9 cellular contexts compared by ENCODE assay signal in genomic region chr11:116835042-116835772, GRCh38. TPM values are rescaled to one million over a fixed set of nuclear protein-coding genes. Genes with fewer than 3 reads are reported as not detected.
DNase-seq lines count a peak whose midpoint lies in the region; ATAC-seq, FAIRE-seq and TF ChIP-seq lines count a peak whose summit lies in the region.
"Had no signal": no experiment of that assay in that cellular context is flagged by ENCODE, and none has a peak within 500 bp of the region (broad histone marks: within the 10 kb centered on the region; RNA-seq: fewer than 3 reads in every experiment).

No MANE protein-coding gene starts in this region.

- no peak for TF ChIP-seq CTCF in nephron progenitor cell (IDR thresholded peaks at IDR 0.05)

- ATAC-seq in GM19372 (IDR thresholded peaks at IDR 0.05; ENCODE audit: low read depth, unreplicated experiment) (peak; percentile 13), HG03520 (IDR thresholded peaks at IDR 0.05; ENCODE audit: unreplicated experiment) (no peak)

- H3K4me1 Mint-ChIP-seq in nephron progenitor cell, result peaks cover 43% of the 10 kb centered on the region

- H3K4me3 ChIP-seq in ectodermal cell (ENCODE audit: insufficient read depth, low read depth, low read length), result peak overlapping the region; percentile 36

- WGBS in ectodermal cell, 2 experiments, result 61 to 65% methylated on average over 28 of the region's 28 CpGs

- H3K27me3 Mint-ChIP-seq in nephron progenitor cell (ENCODE audit: low read depth, poor library complexity), result peaks cover 21% of the 10 kb centered on the region

- H3K36me3 ChIP-seq in ectodermal cell (ENCODE audit: control insufficient read depth, insufficient read depth, low read length), result no peaks in the 10 kb centered on the region

- H3K4me1 ChIP-seq in ectodermal cell (ENCODE audit: control insufficient read depth, insufficient read depth, low read length), result peaks cover 20% of the 10 kb centered on the region

- FAIRE-seq in HTR-8/SVneo (lab: Jason Lieb, UNC), result no peak
- FAIRE-seq: frontal cortex had no signal

- H3K4me3 Mint-ChIP-seq in nephron progenitor cell, result peak overlapping the region; percentile 69

- peaks cover 12% of the 10 kb centered on the region for H3K27me3 ChIP-seq in ectodermal cell (ENCODE audit: control insufficient read depth, insufficient read depth, low read length, poor library complexity, severe bottlenecking)

- no peak overlapping the region for H3K27ac Mint-ChIP-seq in nephron progenitor cell

- H3K27ac ChIP-seq in ectodermal cell (ENCODE audit: insufficient read depth, low read depth, low read length, poor library complexity, severe bottlenecking), result no peak overlapping the region

- H3K9me3 Mint-ChIP-seq in nephron progenitor cell, result no peaks in the 10 kb centered on the region

- DNase-seq in AG08396 (ENCODE audit: low spot score) (peak; percentile 29), NOMO-1 treated with DMSO at 0.1 percent for 48 hours (lab: John Stamatoyannopoulos, UW; ENCODE audit: unreplicated experiment) (peak; percentile 20), nephron progenitor cell (no peak), T1000 (lab: John Stamatoyannopoulos, UW) (no peak), HTR-8/SVneo (ENCODE audit: insufficient read length, low spot score) (no peak)

- no peaks in the 10 kb centered on the region for H3K9me3 ChIP-seq in ectodermal cell (ENCODE audit: control insufficient read depth, low read length)

- H3K36me3 Mint-ChIP-seq in nephron progenitor cell (ENCODE audit: low read depth), result no peaks in the 10 kb centered on the region

RNA-seq across cellular contexts. Expression of gene APOA1, which starts 2.2 kb away (rescaled TPM):
- polyA plus RNA-seq in ectodermal cell (2013, experiment 1 of 4), result 1.6 TPM
- 1.4 TPM for polyA plus RNA-seq in ectodermal cell (2013, experiment 2 of 4)
- polyA plus RNA-seq in ectodermal cell (2013, experiment 3 of 4), result 3.2 TPM
- polyA plus RNA-seq in ectodermal cell (2013, experiment 4 of 4), result 2.1 TPM

RNA-seq across cellular contexts. Expression of gene APOC3, which starts 5.5 kb away (rescaled TPM):
- not detected for polyA plus RNA-seq in ectodermal cell (2013, experiment 1 of 4)
- polyA plus RNA-seq in ectodermal cell (2013, experiment 2 of 4), result not detected
- 0.64 TPM for polyA plus RNA-seq in ectodermal cell (2013, experiment 3 of 4)
- polyA plus RNA-seq in ectodermal cell (2013, experiment 4 of 4), result not detected

RNA-seq across cellular contexts. Expression of gene APOA4, which starts 12.1 kb away (rescaled TPM):
- not detected for polyA plus RNA-seq in ectodermal cell (2013, experiment 1 of 4)
- 0.12 TPM for polyA plus RNA-seq in ectodermal cell (2013, experiment 2 of 4)
- 1.2 TPM for polyA plus RNA-seq in ectodermal cell (2013, experiment 3 of 4)
- 0.28 TPM for polyA plus RNA-seq in ectodermal cell (2013, experiment 4 of 4)

RNA-seq across cellular contexts. Expression of gene APOA5, which starts 43.5 kb away (rescaled TPM):
- polyA plus RNA-seq in ectodermal cell (2013, experiment 1 of 4), result not detected
- not detected for polyA plus RNA-seq in ectodermal cell (2013, experiment 2 of 4)
- polyA plus RNA-seq in ectodermal cell (2013, experiment 3 of 4), result not detected
- polyA plus RNA-seq in ectodermal cell (2013, experiment 4 of 4), result not detected

RNA-seq across cellular contexts. Expression of gene ZPR1, which starts 47.4 kb away (rescaled TPM):
- polyA plus RNA-seq in ectodermal cell (2013, experiment 1 of 4), result 44.2 TPM
- 43.3 TPM for polyA plus RNA-seq in ectodermal cell (2013, experiment 2 of 4)
- 43.5 TPM for polyA plus RNA-seq in ectodermal cell (2013, experiment 3 of 4)
- 41.1 TPM for polyA plus RNA-seq in ectodermal cell (2013, experiment 4 of 4)

Comparison
In these comparisons a context has a peak if more than half of its experiments do, and no peak if none do; other contexts are left out.
1. DNase-seq: peak in AG08396 (single experiment) and NOMO-1 treated with DMSO at 0.1 percent for 48 hours (single experiment); none in nephron progenitor cell (single experiment), T1000 (single experiment) and HTR-8/SVneo (single experiment).